Comparison of ENCODE assay signal across 10 cellular contexts in genomic region chr5:149860801-149861322, GRCh38.
DNase-seq lines count a peak whose midpoint lies in the region; ATAC-seq and TF ChIP-seq lines count a peak whose summit lies in the region.
"Had no signal": no experiment of that assay in that cellular context is flagged by ENCODE, and none has a peak within 500 bp of the region (broad histone marks: within the 10 kb centered on the region; RNA-seq: fewer than 3 reads in every experiment).

No MANE protein-coding gene starts in this region.

- no peaks in the 10 kb centered on the region for H3K9me3 Mint-ChIP-seq in naive B cell

- no peaks in the 10 kb centered on the region for H3K79me2 ChIP-seq in SU-DHL-6 (ENCODE audit: insufficient read depth, low read length)
- H3K79me2 ChIP-seq: parathyroid adenoma had no signal

- H3K36me3 ChIP-seq in SU-DHL-6 (ENCODE audit: low read length): no peaks in the 10 kb centered on the region
- no peaks in the 10 kb centered on the region for H3K36me3 ChIP-seq in left lung

- H3K4me1 Mint-ChIP-seq in naive B cell: peaks cover 6 to 14% (median 8%) of the 10 kb centered on the region in 3 donors

- no peak overlapping the region for H2AFZ ChIP-seq in SU-DHL-6 (ENCODE audit: low read depth, low read length, severe bottlenecking)
- H2AFZ ChIP-seq: parathyroid adenoma had no signal

- H3K4me3 Mint-ChIP-seq in naive B cell: peak overlapping the region in 1 of 8 donors; percentile 54

- no peaks in the 10 kb centered on the region for H3F3A ChIP-seq in SU-DHL-6 (ENCODE audit: insufficient read depth)

- H3K27ac ChIP-seq in SU-DHL-6 (ENCODE audit: low read depth, low read length) (no peak overlapping the region), left lung (no peak overlapping the region)
- H3K27ac ChIP-seq: KMS-11, parathyroid adenoma had no signal

- H3K27me3 ChIP-seq in SU-DHL-6 (ENCODE audit: low read length) (no peaks in the 10 kb centered on the region), left lung (no peaks in the 10 kb centered on the region)

- H3K9me3 ChIP-seq in SU-DHL-6 (ENCODE audit: insufficient read depth, low read length): no peaks in the 10 kb centered on the region
- H3K9me3 ChIP-seq in left lung: no peaks in the 10 kb centered on the region

- H3K4me3 ChIP-seq in SU-DHL-6 (ENCODE audit: insufficient read depth, low read length, poor library complexity, severe bottlenecking) (no peak overlapping the region), left lung (no peak overlapping the region)

- no peaks in the 10 kb centered on the region for H4K20me1 ChIP-seq in SU-DHL-6 (ENCODE audit: low read depth, low read length)

- no peaks in the 10 kb centered on the region for H3K9me2 ChIP-seq in SU-DHL-6 (replicated peaks; ENCODE audit: insufficient read depth, low read length)

- intact Hi-C loops in left lung (cut with DNase I): no loop called here

- H3K27me3 Mint-ChIP-seq in naive B cell: no peaks in the 10 kb centered on the region

- no peak for TF ChIP-seq CTCF in SU-DHL-6 (IDR thresholded peaks at IDR 0.05; ENCODE audit: insufficient read depth, low read length, poor library complexity, severe bottlenecking)
- no peak for TF ChIP-seq CTCF in left lung (IDR thresholded peaks at IDR 0.05)

- peaks cover 0 to 17% of the 10 kb centered on the region in 2 donors for H3K4me1 ChIP-seq in left lung

- DNase-seq in naive B cell: no peak
- DNase-seq in activated effector memory CD4-positive, alpha-beta T cell treated with anti-CD3 and anti-CD28 coated beads, Interleukin-2, amount 50 U/mL, for 16 hours: no peak
- DNase-seq in left lung: no peak
- no peak for DNase-seq in GM03348 (ENCODE audit: low spot score)
- DNase-seq in NCI-H2227 treated with DMSO at 0.1 percent for 48 hours (lab: John Stamatoyannopoulos, UW): no peak

- H3K36me3 Mint-ChIP-seq in naive B cell: no peaks in the 10 kb centered on the region

- H3K4me2 ChIP-seq in SU-DHL-6 (ENCODE audit: low read depth, low read length, poor library complexity, severe bottlenecking): peak overlapping the region; percentile 0
- H3K4me2 ChIP-seq: KMS-11 had no signal

- peak; percentile 87 for ATAC-seq in GM19025 (IDR thresholded peaks at IDR 0.05; ENCODE audit: low read depth, unreplicated experiment)
- ATAC-seq in HG02642 (IDR thresholded peaks at IDR 0.05; ENCODE audit: poor library complexity, unreplicated experiment): peak; percentile 83
- peak; percentile 46 to 76 for ATAC-seq in naive B cell (ENCODE audit: low read depth in 2 of 2)
- ATAC-seq in left lung: no peak

- no peak overlapping the region for H3K9ac ChIP-seq in SU-DHL-6 (ENCODE audit: low read length)
- H3K9ac ChIP-seq: KMS-11, parathyroid adenoma had no signal

- peak overlapping the region in 3 of 6 donors; percentile 7 to 71 (median 69) for H3K27ac Mint-ChIP-seq in naive B cell
